Comparison of ENCODE assay signal across 18 cellular contexts in the genomic region with DNA sequence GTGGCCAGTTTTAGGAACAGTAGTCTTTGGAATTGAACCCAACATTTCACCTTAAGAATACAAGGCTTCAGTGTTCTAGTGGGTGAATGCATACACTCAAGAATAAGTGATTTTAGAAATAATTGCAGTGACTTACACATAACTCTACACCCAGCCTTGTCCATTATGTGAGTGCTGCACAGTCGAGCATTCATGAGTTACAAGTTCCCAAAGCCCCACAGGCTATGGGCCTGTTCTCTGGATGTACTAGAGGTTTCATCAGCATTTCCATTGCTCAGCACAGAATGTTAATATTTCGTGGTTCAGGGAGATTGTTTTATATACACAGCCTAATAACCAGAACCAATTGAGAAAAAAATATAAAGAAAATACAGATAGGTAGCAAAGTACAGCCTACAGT. TPM values are rescaled to one million over a fixed set of nuclear protein-coding genes. Genes with fewer than 3 reads are reported as not detected.
DNase-seq lines count a peak whose midpoint lies in the region; ATAC-seq and TF ChIP-seq lines count a peak whose summit lies in the region.
"Had no signal": no experiment of that assay in that cellular context is flagged by ENCODE, and none has a peak within 500 bp of the region (broad histone marks: within the 10 kb centered on the region; RNA-seq: fewer than 3 reads in every experiment).

No MANE protein-coding gene starts in this region.

- H3K4me2 ChIP-seq in GM23248 (ENCODE audit: unreplicated experiment), result no peak overlapping the region

- H3K27me3 ChIP-seq in GM23248 (replicated peaks; ENCODE audit: insufficient read depth) (no peaks in the 10 kb centered on the region), left lung (no peaks in the 10 kb centered on the region), adrenal gland (no peaks in the 10 kb centered on the region)
- H3K27me3 ChIP-seq: BE2C, SJCRH30 had no signal

- intact Hi-C loops in sciatic nerve (cut with DNase I) (no loop called here), left lung (cut with DNase I) (no loop called here), adrenal gland (cut with DNase I) (no loop called here)

- no peaks in the 10 kb centered on the region for H4K20me1 ChIP-seq in GM23248 (ENCODE audit: insufficient read depth)

- no peak for TF ChIP-seq POLR2A in adrenal gland (IDR thresholded peaks at IDR 0.05)

- H3K79me2 ChIP-seq in GM23248 (ENCODE audit: insufficient read depth), result peaks cover 89% of the 10 kb centered on the region

- no peaks in the 10 kb centered on the region for H3K9me2 ChIP-seq in GM23248 (ENCODE audit: insufficient read depth)

- H3K36me3 ChIP-seq in GM23248 (ENCODE audit: low read depth) (peaks cover 2% of the 10 kb centered on the region; the same call in 1 of the 2 replicates), left lung (peaks cover 0 to 3% of the 10 kb centered on the region in 2 donors), adrenal gland (replicated peaks in 1 of 2) (peaks cover 0 to 5% of the 10 kb centered on the region in 2 donors)
- H3K36me3 ChIP-seq: BE2C, SJCRH30 had no signal

- 79 to 90% methylated on average over 2 of the region's 2 CpGs for WGBS in GM23248 (ENCODE audit: low coverage in 1 of 2, low lambda C conversion rate in 2 of 2, missing lambda C conversion rate in 2 of 2), 2 experiments
- WGBS in adrenal gland, 4 donors, result 82 to 85% (median 83%) methylated on average over 2 of the region's 2 CpGs

- no peak overlapping the region for H3K4me3 ChIP-seq in GM23248
- no peak overlapping the region for H3K4me3 ChIP-seq in left lung
- H3K4me3 ChIP-seq in adrenal gland, result no peak overlapping the region
- H3K4me3 ChIP-seq: SJCRH30 had no signal

- H3F3A ChIP-seq in GM23248 (ENCODE audit: insufficient read depth), result peaks cover 23% of the 10 kb centered on the region

- H2AFZ ChIP-seq in GM23248, result no peak overlapping the region

- no peak overlapping the region for H3K9ac ChIP-seq in GM23248

- in situ Hi-C loops in GM23248 (cut with MboI) (no loop called here), SK-MEL-5 (cut with HindIII; ENCODE audit: low pct_unique_long_range_greater_than_20kb, low sequenced_read_pairs) (no loop called here)

- peak overlapping the region; percentile 60 for H3K27ac ChIP-seq in GM23248
- no peak overlapping the region for H3K27ac ChIP-seq in left lung
- H3K27ac ChIP-seq in adrenal gland, result peak overlapping the region in 1 of 5 donors; percentile 45
- H3K27ac ChIP-seq: SJCRH30 had no signal

- no peak for TF ChIP-seq CTCF in left lung (IDR thresholded peaks at IDR 0.05)
- TF ChIP-seq CTCF in adrenal gland (IDR thresholded peaks at IDR 0.05), result no peak

- H3K4me1 ChIP-seq in GM23248 (ENCODE audit: insufficient read depth), result peaks cover 32% of the 10 kb centered on the region
- H3K4me1 ChIP-seq in left lung, result peaks cover 0 to 16% of the 10 kb centered on the region in 2 donors
- H3K4me1 ChIP-seq in adrenal gland (replicated peaks in 1 of 2), result peaks cover 31 to 71% of the 10 kb centered on the region in 2 donors
- H3K4me1 ChIP-seq: BE2C, SJCRH30 had no signal

- no peak for DNase-seq in GM23248
- peak; percentile 97 for DNase-seq in SK-MEL-5 (ENCODE audit: low read depth, low spot score)
- DNase-seq in epidermal melanocyte (ENCODE audit: insufficient read length, low spot score), result peak; percentile 55
- no peak for DNase-seq in sciatic nerve (ENCODE audit: low spot score)
- no peak for DNase-seq in left lung
- DNase-seq in adrenal gland, result no peak
- DNase-seq: BE2C; CD4-positive, alpha-beta memory T cell; DMS79; KBM-7; NCI-H1436 treated with DMSO at 0.1 percent for 48 hours; NCI-H2029 treated with DMSO at 0.1 percent for 48 hours; NCI-H510A; NCI-H82; PC-3; SJCRH30 had no signal

- no peaks in the 10 kb centered on the region for H3K9me3 ChIP-seq in GM23248 (ENCODE audit: low read depth)
- no peaks in the 10 kb centered on the region for H3K9me3 ChIP-seq in left lung
- H3K9me3 ChIP-seq in adrenal gland (replicated peaks in 1 of 3), result no peaks in the 10 kb centered on the region
- H3K9me3 ChIP-seq: BE2C, SJCRH30 had no signal

- ATAC-seq in sciatic nerve (peak; percentile 28), HG03159 (IDR thresholded peaks at IDR 0.05; ENCODE audit: unreplicated experiment) (no peak), left lung (no peak)
- ATAC-seq: PC-3 had no signal

RNA-seq across cellular contexts. Expression of a gene that starts 11.7 kb away (rescaled TPM):
- total RNA-seq in GM23248 (2014; rRNA removed; shearing (Covaris generic)), result 63.6 and 65.9 TPM in 2 replicates
- polyA plus RNA-seq in GM23248 (2016; fragmentation: Nextera tagmentation; extraction: Ambion mirVana) (81.8 and 82.3 TPM in 2 replicates), adrenal gland (100 to 1,000 TPM in 1 of 3 donors, 10 to 100 TPM in 2; 55.0 to 463 (median 72.3) TPM)
- total RNA-seq in SK-MEL-5 (2014; rRNA removed; shearing (Covaris generic)), result 69.3 and 71.8 TPM in 2 replicates
- polyA plus RNA-seq in SK-MEL-5 (2015; cell fraction: cytosol; rRNA removed), result 77.3 and 110 TPM in 2 replicates
- polyA plus RNA-seq in SK-MEL-5 (2015; cell fraction: nucleus; rRNA removed), result 34.3 and 38.4 TPM in 2 replicates
- total RNA-seq in sciatic nerve (32.3 TPM), left lung (100 to 1,000 TPM; 114 to 183 TPM), adrenal gland (100 to 1,000 TPM; 182 to 775 (median 243) TPM)
- total RNA-seq: G401 had no signal

Comparison
In these comparisons a context has a peak if more than half of its experiments do, and no peak if none do; other contexts are left out.
1. DNase-seq: peak in SK-MEL-5 (single experiment) and epidermal melanocyte (single experiment); none in GM23248 (single experiment), sciatic nerve (single experiment), left lung (0 of 2) and adrenal gland (0 of 7).